In the genomic region with DNA sequence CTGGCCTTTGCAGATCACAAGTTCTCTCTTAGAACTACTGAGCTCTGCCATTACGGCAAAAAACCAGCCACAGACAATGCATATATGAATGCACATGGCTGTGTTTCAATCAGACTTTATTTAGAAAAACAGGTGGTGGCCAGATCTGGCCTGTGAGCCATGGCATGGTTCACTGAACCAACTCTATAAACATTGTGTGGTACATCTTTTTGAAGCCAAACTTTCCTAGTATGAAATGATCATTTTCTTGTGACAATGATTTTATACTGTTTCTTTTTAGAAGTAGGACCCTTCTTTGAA, we compare ENCODE assay signal across 12 cellular contexts.
DNase-seq lines count a peak whose midpoint lies in the region; ATAC-seq, FAIRE-seq and TF ChIP-seq lines count a peak whose summit lies in the region.
"Had no signal": no experiment of that assay in that cellular context is flagged by ENCODE, and none has a peak within 500 bp of the region (broad histone marks: within the 10 kb centered on the region; RNA-seq: fewer than 3 reads in every experiment).

No MANE protein-coding gene starts in this region.

- in situ Hi-C loops in astrocyte of the cerebellum (cut with HindIII; ENCODE audit: low sequenced_read_pairs), result no loop called here

- DNase-seq in GM19239 (ENCODE audit: insufficient read length, low spot score), result no peak
- peak; percentile 23 for DNase-seq in astrocyte of the cerebellum (ENCODE audit: low read depth)
- no peak for DNase-seq in GM03348 (ENCODE audit: low spot score)
- no peak for DNase-seq in MM.1S
- DNase-seq in activated CD4-positive, alpha-beta T cell treated with anti-CD3 and anti-CD28 coated beads for 1 hour, result no peak
- DNase-seq in tibial artery, result no peak
- DNase-seq: mucosa of descending colon, upper lobe of left lung had no signal

- FAIRE-seq in GM19239 (lab: Jason Lieb, UNC), result peak; percentile 87
- FAIRE-seq: astrocyte, G401.6 had no signal

- H3K27me3 ChIP-seq in MM.1S (replicated peaks; ENCODE audit: insufficient read depth, low read length) (no peaks in the 10 kb centered on the region), tibial artery (no peaks in the 10 kb centered on the region)
- H3K27me3 ChIP-seq: upper lobe of left lung had no signal

- H3K9ac ChIP-seq in MM.1S (ENCODE audit: low read length), result no peak overlapping the region

- H3K4me1 ChIP-seq in MM.1S (ENCODE audit: low read length) (peaks cover 13% of the 10 kb centered on the region; the same call in 1 of the 2 replicates), tibial artery (no peaks in the 10 kb centered on the region)
- H3K4me1 ChIP-seq: upper lobe of left lung had no signal

- H3K4me3 ChIP-seq in GM08714 (ENCODE audit: low read length) (peak overlapping the region; percentile 66; the same call in 1 of the 2 replicates), astrocyte of the cerebellum (ENCODE audit: low read depth, low read length) (no peak overlapping the region), MM.1S (ENCODE audit: low read length) (no peak overlapping the region), tibial artery (no peak overlapping the region)
- H3K4me3 ChIP-seq: mucosa of descending colon had no signal

- TF ChIP-seq CTCF in astrocyte of the cerebellum (IDR thresholded peaks at IDR 0.05; ENCODE audit: low read depth, low read length, missing control alignments), result no peak
- no peak for TF ChIP-seq CTCF in MM.1S (IDR thresholded peaks at IDR 0.05; ENCODE audit: low read length)
- TF ChIP-seq CTCF in tibial artery (IDR thresholded peaks at IDR 0.05), result no peak

- H3K27ac ChIP-seq in MM.1S (ENCODE audit: low read length) (no peak overlapping the region), tibial artery (no peak overlapping the region)
- H3K27ac ChIP-seq: upper lobe of left lung had no signal

- no peaks in the 10 kb centered on the region for H3K9me3 ChIP-seq in MM.1S (replicated peaks; ENCODE audit: insufficient read depth, low read length)
- H3K9me3 ChIP-seq in tibial artery, result no peaks in the 10 kb centered on the region
- H3K9me3 ChIP-seq: mucosa of descending colon, upper lobe of left lung had no signal

- intact Hi-C loops in tibial artery (cut with DNase I; ENCODE audit: low total_unique reads), result no loop called here

- ATAC-seq in HG03097 (IDR thresholded peaks at IDR 0.05; ENCODE audit: low FRiP score, unreplicated experiment), result peak; percentile 40
- ATAC-seq: mucosa of descending colon had no signal

- no peak overlapping the region for H3K4me2 ChIP-seq in MM.1S (ENCODE audit: low read depth, low read length)

- H3K36me3 ChIP-seq in MM.1S (replicated peaks; ENCODE audit: insufficient read depth, low read length), result no peaks in the 10 kb centered on the region
- H3K36me3 ChIP-seq in tibial artery, result no peaks in the 10 kb centered on the region
- H3K36me3 ChIP-seq: upper lobe of left lung had no signal

- no peaks in the 10 kb centered on the region for H3K79me2 ChIP-seq in MM.1S (ENCODE audit: low read length)

- no peaks in the 10 kb centered on the region for H3K9me2 ChIP-seq in MM.1S (replicated peaks; ENCODE audit: insufficient read depth, low read length)

- no peak overlapping the region for H2AFZ ChIP-seq in MM.1S (ENCODE audit: low read length)

- H3F3A ChIP-seq in MM.1S (ENCODE audit: insufficient read depth, low read length), result peaks cover 4% of the 10 kb centered on the region; the same call in 1 of the 2 replicates

- H4K20me1 ChIP-seq in MM.1S (ENCODE audit: insufficient read depth, low read length), result no peaks in the 10 kb centered on the region
